ENCODE assay signal across 8 cellular contexts in the genomic region with DNA sequence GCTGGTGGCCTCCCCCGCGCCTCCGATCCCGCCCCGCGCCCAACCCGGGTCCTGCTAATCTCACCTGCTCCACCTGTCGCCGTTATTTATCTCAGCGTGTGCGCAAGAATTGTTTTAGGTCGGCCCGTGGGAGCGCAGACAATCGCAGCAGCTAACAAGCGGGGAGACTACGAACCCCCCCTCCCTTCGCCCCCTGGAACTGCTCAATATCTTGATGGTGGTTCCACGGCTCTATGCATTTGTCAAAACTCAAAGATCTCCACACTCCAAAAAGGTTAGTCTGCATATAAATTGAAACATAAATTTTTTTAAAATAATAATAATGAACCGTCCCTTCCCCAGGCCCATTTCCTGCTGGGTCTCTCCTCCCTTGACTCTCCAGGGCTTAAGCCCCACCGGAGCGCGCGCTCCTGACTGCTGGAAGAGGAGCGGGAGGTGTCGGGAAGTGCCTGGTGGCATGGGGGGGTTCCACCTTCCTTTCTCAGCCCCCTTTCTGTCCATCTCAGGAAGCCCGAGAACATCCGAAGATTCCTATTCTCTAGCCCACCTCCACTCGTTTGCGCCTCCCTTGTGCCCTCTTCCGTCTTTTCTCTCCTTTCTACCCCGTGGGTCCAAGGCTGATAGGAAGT. TPM values are rescaled to one million over a fixed set of nuclear protein-coding genes. Genes with fewer than 3 reads are reported as not detected.
A peak's percentile ranks its signal among the peaks of the same experiment; 100 is the strongest.
DNase-seq lines count a peak whose midpoint lies in the region; ATAC-seq and TF ChIP-seq lines count a peak whose summit lies in the region.

No MANE protein-coding gene starts in this region.

- H3K9me3 ChIP-seq in left ventricle myocardium inferior (replicated peaks), result no peaks in the 10 kb centered on the region
- no peaks in the 10 kb centered on the region for H3K9me3 ChIP-seq in fibroblast of lung (ENCODE audit: control insufficient read depth, insufficient read depth, low read depth, low read length)

- no peaks in the 10 kb centered on the region for H4K20me1 ChIP-seq in fibroblast of lung (ENCODE audit: control insufficient read depth, extremely low read depth, insufficient read depth, low read length)

- DNase-seq in left ventricle myocardium inferior (no peak), left ventricle myocardium superior (no peak), fibroblast of lung (ENCODE audit: low read depth in 2 of 2) (no peak), superior temporal gyrus (ENCODE audit: extremely low spot score) (no peak)
- peak; percentile 65 for DNase-seq in activated CD4-positive, alpha-beta T cell treated with anti-CD3 and anti-CD28 coated beads for 36 hours

- POLR2A ChIA-PET in activated CD4-positive, alpha-beta T cell treated with anti-CD3 and anti-CD28 coated beads for 36 hours (lab: Charles Lee), result no interaction called here

- peak overlapping the region; percentile 55 for H3K4me3 Mint-ChIP-seq in activated CD4-positive, alpha-beta T cell treated with anti-CD3 and anti-CD28 coated beads for 36 hours

- ATAC-seq in left ventricle myocardium superior (no peak), GM19023 (IDR thresholded peaks at IDR 0.05; ENCODE audit: unreplicated experiment) (no peak), GM21786 (IDR thresholded peaks at IDR 0.05; ENCODE audit: unreplicated experiment) (no peak)
- no peak for ATAC-seq in activated CD4-positive, alpha-beta T cell treated with anti-CD3 and anti-CD28 coated beads for 36 hours

- H3K4me3 ChIP-seq in left ventricle myocardium inferior, result peak overlapping the region; percentile 83
- H3K4me3 ChIP-seq in fibroblast of lung (replicated peaks in 1 of 4; ENCODE audit: control extremely low read depth in 1 of 4, insufficient read depth in 1 of 4, low read depth in 3 of 4, low read length in 4 of 4), result peak overlapping the region; percentile 19 to 87 (median 71)
- peak overlapping the region; percentile 46 to 70 (median 54) for H3K4me3 ChIP-seq in skin epidermis

- H3K27me3 ChIP-seq in left ventricle myocardium inferior (ENCODE audit: low read depth) (peaks cover 41% of the 10 kb centered on the region), fibroblast of lung (ENCODE audit: control insufficient read depth, insufficient read depth, low read length) (no peaks in the 10 kb centered on the region)

- H3K9ac ChIP-seq in fibroblast of lung (ENCODE audit: insufficient read depth, low read length), result no peak overlapping the region

- H3K9me3 Mint-ChIP-seq in activated CD4-positive, alpha-beta T cell treated with anti-CD3 and anti-CD28 coated beads for 36 hours (ENCODE audit: low read depth), result no peaks in the 10 kb centered on the region

- TF ChIP-seq CTCF in left ventricle myocardium inferior (IDR thresholded peaks at IDR 0.05; ENCODE audit: borderline replicate concordance) (no peak), fibroblast of lung (conservative IDR thresholded peaks at IDR 0.05 in 1 of 2, IDR thresholded peaks at IDR 0.05 in 1 of 2; ENCODE audit: low read depth in 1 of 2, low read length in 2 of 2) (no peak)

- intact Hi-C loops in left ventricle myocardium inferior (cut with micrococcal nuclease), result no loop called here
- intact Hi-C loops in left ventricle myocardium superior (cut with micrococcal nuclease), result loop anchor here (10.0 kb wide), 1 partner anchor 374 kb away; no protein-coding TSS in a partner anchor
- intact Hi-C loops in activated CD4-positive, alpha-beta T cell treated with anti-CD3 and anti-CD28 coated beads for 36 hours (cut with DNase I, micrococcal nuclease), result loop anchor here in 1 of 2 experiments (2.0 to 10.0 kb wide), 4 partner anchors 92 to 976 kb away; no protein-coding TSS in a partner anchor

- no peaks in the 10 kb centered on the region for H3K79me2 ChIP-seq in fibroblast of lung (ENCODE audit: control insufficient read depth, insufficient read depth, low read length)

- no peaks in the 10 kb centered on the region for H3K36me3 Mint-ChIP-seq in activated CD4-positive, alpha-beta T cell treated with anti-CD3 and anti-CD28 coated beads for 36 hours (ENCODE audit: low read depth)

- H3K4me1 ChIP-seq in left ventricle myocardium inferior (peaks cover 40% of the 10 kb centered on the region), fibroblast of lung (ENCODE audit: control insufficient read depth, extremely low read depth, insufficient read depth, low read length) (peaks cover 6% of the 10 kb centered on the region)

- H3K27ac Mint-ChIP-seq in activated CD4-positive, alpha-beta T cell treated with anti-CD3 and anti-CD28 coated beads for 36 hours, result no peak overlapping the region

- no peak overlapping the region for H3K27ac ChIP-seq in left ventricle myocardium inferior (replicated peaks)
- no peak overlapping the region for H3K27ac ChIP-seq in fibroblast of lung (ENCODE audit: insufficient read depth, low read length)
- H3K27ac ChIP-seq in skin epidermis, result peak overlapping the region in 8 of 21 experiments; percentile 5 to 88 (median 80)

- peak overlapping the region; percentile 99 for H3K4me2 ChIP-seq in fibroblast of lung (ENCODE audit: extremely low read depth, insufficient read depth, low read length)

- no peaks in the 10 kb centered on the region for H3K36me3 ChIP-seq in left ventricle myocardium inferior
- H3K36me3 ChIP-seq in fibroblast of lung (ENCODE audit: control insufficient read depth, insufficient read depth, low read length), result no peaks in the 10 kb centered on the region

- peaks cover 41% of the 10 kb centered on the region for H3K27me3 Mint-ChIP-seq in activated CD4-positive, alpha-beta T cell treated with anti-CD3 and anti-CD28 coated beads for 36 hours

- no peak overlapping the region for H2AFZ ChIP-seq in fibroblast of lung (ENCODE audit: low read length)

- H3K4me1 Mint-ChIP-seq in activated CD4-positive, alpha-beta T cell treated with anti-CD3 and anti-CD28 coated beads for 36 hours, result peaks cover 21% of the 10 kb centered on the region

- CTCF ChIA-PET in activated CD4-positive, alpha-beta T cell treated with anti-CD3 and anti-CD28 coated beads for 36 hours (lab: Charles Lee), result interaction anchor here (1.9 kb wide), 1 partner anchor 7 kb away, joined by 8 read pairs; no protein-coding TSS in a partner anchor

RNA-seq across cellular contexts. Expression of a gene that starts 1.6 kb away (rescaled TPM):
- total RNA-seq in left ventricle myocardium inferior (3.3 TPM), left ventricle myocardium superior (11.1 TPM), fibroblast of lung (3.1 and 9.1 TPM in 2 replicates)
- total RNA-seq in activated CD4-positive, alpha-beta T cell treated with anti-CD3 and anti-CD28 coated beads for 36 hours, result under 1 TPM; 0.02 to 0.14 TPM
- polyA plus RNA-seq in fibroblast of lung, result 7.0 and 8.5 TPM in 2 replicates
- polyA plus RNA-seq in fibroblast of lung (2012), result 11.4 and 14.6 TPM in 2 replicates
- 21.4 and 43.4 TPM in 2 replicates for polyA minus RNA-seq in fibroblast of lung (ENCODE audit: low replicate concordance)
